ENCODE assay signal across 8 cellular contexts in the genomic region with DNA sequence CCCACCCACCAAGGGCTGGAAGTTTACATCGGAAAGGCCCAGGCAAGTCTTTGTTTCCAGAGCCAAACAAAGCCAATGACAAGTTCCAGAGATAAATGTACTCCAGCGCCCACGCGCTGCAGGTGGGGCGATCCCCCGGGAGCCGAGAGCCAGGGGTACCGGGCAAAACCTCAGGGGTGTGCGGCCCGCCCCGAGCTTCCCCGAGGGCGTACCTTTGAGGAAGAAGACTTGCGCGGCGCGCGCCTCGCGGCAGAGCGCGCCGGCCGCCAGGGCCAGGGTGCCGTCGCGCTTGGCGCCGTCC. TPM values are rescaled to one million over a fixed set of nuclear protein-coding genes. Genes with fewer than 3 reads are reported as not detected.
DNase-seq lines count a peak whose midpoint lies in the region; ATAC-seq, FAIRE-seq and TF ChIP-seq lines count a peak whose summit lies in the region.

No MANE protein-coding gene starts in this region.

- peak overlapping the region; percentile 97 for H3K9ac ChIP-seq in keratinocyte (ENCODE audit: control insufficient read depth, extremely low read depth, insufficient read depth, low read length)

- no peak for TF ChIP-seq POLR2A in testis (IDR thresholded peaks at IDR 0.05)
- no peak for TF ChIP-seq POLR2A in GM18505 (IDR thresholded peaks at IDR 0.05; ENCODE audit: borderline replicate concordance, extremely low read depth, insufficient read depth, insufficient read length)

- intact Hi-C loops in left cardiac atrium (cut with DNase I) = loop anchor here (2.0 to 10.0 kb wide), 5 partner anchors 90 to 164 kb away; no protein-coding TSS in a partner anchor
- intact Hi-C loops in testis (cut with DNase I; ENCODE audit: low total_unique reads) = loop anchor here (10.0 kb wide), 1 partner anchor 94 kb away; no protein-coding TSS in a partner anchor

- ATAC-seq in left cardiac atrium (no peak), GM21825 (IDR thresholded peaks at IDR 0.05; ENCODE audit: unreplicated experiment) (no peak), GM21515 (IDR thresholded peaks at IDR 0.05; ENCODE audit: unreplicated experiment) (no peak), GM18505 (IDR thresholded peaks at IDR 0.05; ENCODE audit: unreplicated experiment) (no peak)
- no peak for ATAC-seq in activated naive CD4-positive, alpha-beta T cell treated with anti-CD3 and anti-CD28 coated beads, Interleukin-2, amount 50 U/mL, for 72 hours

- H3K27ac Mint-ChIP-seq in activated naive CD4-positive, alpha-beta T cell treated with anti-CD3 and anti-CD28 coated beads, Interleukin-2, amount 50 U/mL, for 72 hours = peak overlapping the region; percentile 88 to 97

- H3K4me1 ChIP-seq in right atrium auricular region (peaks cover 0 to 57% of the 10 kb centered on the region in 2 donors), keratinocyte (ENCODE audit: control insufficient read depth, extremely low read depth, insufficient read depth, low read length) (peaks cover 58% of the 10 kb centered on the region), testis (peaks cover 34% of the 10 kb centered on the region)

- no peak for DNase-seq in right atrium auricular region (ENCODE audit: low spot score)
- DNase-seq in left cardiac atrium = no peak
- DNase-seq in activated naive CD4-positive, alpha-beta T cell treated with anti-CD3 and anti-CD28 coated beads, Interleukin-2, amount 50 U/mL, for 72 hours (ENCODE audit: low spot score in 2 of 2) = no peak
- no peak for DNase-seq in keratinocyte (ENCODE audit: low read depth, low spot score)
- peak; percentile 47 for DNase-seq in testis

- TF ChIP-seq CTCF in right atrium auricular region (IDR thresholded peaks at IDR 0.05) (no peak), keratinocyte (optimal IDR thresholded peaks at IDR 0.05 in 1 of 3, IDR thresholded peaks at IDR 0.05 in 1 of 3, conservative IDR thresholded peaks at IDR 0.05 in 1 of 3; ENCODE audit: extremely low read depth in 1 of 3, insufficient read depth in 2 of 3, low read length in 3 of 3) (no peak), testis (IDR thresholded peaks at IDR 0.05) (no peak)

- no peak overlapping the region for H2AFZ ChIP-seq in keratinocyte (ENCODE audit: control insufficient read depth, low read length)

- H3K36me3 ChIP-seq in right atrium auricular region = peaks cover 37% of the 10 kb centered on the region
- H3K36me3 ChIP-seq in keratinocyte (ENCODE audit: control insufficient read depth in 2 of 2, extremely low read depth in 1 of 2, insufficient read depth in 2 of 2, low read length in 2 of 2) = peaks cover 7 to 19% of the 10 kb centered on the region in 2 experiments
- H3K36me3 ChIP-seq in testis (ENCODE audit: low read depth, missing control alignments) = no peaks in the 10 kb centered on the region

- peaks cover 22% of the 10 kb centered on the region for H3K79me2 ChIP-seq in keratinocyte (ENCODE audit: control insufficient read depth, insufficient read depth, low read length)

- peaks cover 6% of the 10 kb centered on the region for H4K20me1 ChIP-seq in keratinocyte (ENCODE audit: control insufficient read depth, extremely low read depth, insufficient read depth, low read length)

- H3K27ac ChIP-seq in right atrium auricular region (peak overlapping the region; percentile 93 to 97), keratinocyte (ENCODE audit: control insufficient read depth, insufficient read depth, low read length) (peak overlapping the region; percentile 92), testis (peak overlapping the region; percentile 100)

- dilution Hi-C loops in keratinocyte (cut with MboI; ENCODE audit: extremely low pct_ligation_motif_present, low sequenced_read_pairs) = no loop called here

- H3K27me3 ChIP-seq in right atrium auricular region (no peaks in the 10 kb centered on the region), keratinocyte (ENCODE audit: control insufficient read depth, extremely low read depth, insufficient read depth, low read length) (no peaks in the 10 kb centered on the region), testis (no peaks in the 10 kb centered on the region)

- WGBS in testis, 2 donors = 0% methylated on average over 2 to 29 of the region's 29 CpGs

- no peaks in the 10 kb centered on the region for H3K9me3 Mint-ChIP-seq in activated naive CD4-positive, alpha-beta T cell treated with anti-CD3 and anti-CD28 coated beads, Interleukin-2, amount 50 U/mL, for 72 hours

- peaks cover 20 to 25% of the 10 kb centered on the region in 2 donors for H3K36me3 Mint-ChIP-seq in activated naive CD4-positive, alpha-beta T cell treated with anti-CD3 and anti-CD28 coated beads, Interleukin-2, amount 50 U/mL, for 72 hours

- H3K9me1 ChIP-seq in keratinocyte (ENCODE audit: control insufficient read depth, extremely low read depth, insufficient read depth, low read length) = no peaks in the 10 kb centered on the region

- H3K4me2 ChIP-seq in keratinocyte (ENCODE audit: control insufficient read depth, extremely low read depth, insufficient read depth, low read depth, low read length) = peak overlapping the region; percentile 79

- FAIRE-seq in keratinocyte (lab: Jason Lieb, UNC) = no peak

- H3K4me3 ChIP-seq in right atrium auricular region (peak overlapping the region; percentile 80 to 87), keratinocyte (ENCODE audit: control insufficient read depth in 2 of 3, extremely low read depth in 1 of 3, insufficient read depth in 2 of 3, low read depth in 1 of 3, low read length in 3 of 3) (peak overlapping the region; percentile 85 to 90 (median 89)), testis (peak overlapping the region; percentile 92 to 95)

- no peaks in the 10 kb centered on the region for H3K9me3 ChIP-seq in right atrium auricular region
- H3K9me3 ChIP-seq in keratinocyte (ENCODE audit: control insufficient read depth, low read depth, low read length) = no peaks in the 10 kb centered on the region
- H3K9me3 ChIP-seq in testis = no peaks in the 10 kb centered on the region

RNA-seq across cellular contexts. Expression of gene DUSP1, which starts 0.7 kb away (rescaled TPM):
- 100 to 1,000 TPM; 804 to 819 TPM for total RNA-seq in right atrium auricular region
- total RNA-seq in left cardiac atrium = 100 to 1,000 TPM; 126 to 228 TPM
- 10 to 100 TPM; 12.0 to 17.6 TPM for total RNA-seq in activated naive CD4-positive, alpha-beta T cell treated with anti-CD3 and anti-CD28 coated beads, Interleukin-2, amount 50 U/mL, for 72 hours
- polyA plus RNA-seq in keratinocyte = 10.4 to 303 TPM (median 174 TPM) in 3 replicates
- polyA plus RNA-seq in keratinocyte (2011; ENCODE audit: low read depth) = 68.7 TPM
- polyA plus RNA-seq in keratinocyte (2011; cell fraction: cytosol; rRNA removed) = 98.5 and 108 TPM in 2 replicates
- 553 and 700 TPM in 2 replicates for polyA plus RNA-seq in keratinocyte (2011; cell fraction: nucleus; rRNA removed)
- polyA plus RNA-seq in keratinocyte (2012; ENCODE audit: low replicate concordance) = 7.0 and 200 TPM in 2 replicates
- polyA minus RNA-seq in keratinocyte = 17.6 to 194 TPM (median 125 TPM) in 3 replicates
- 131 TPM for polyA minus RNA-seq in keratinocyte (2011; cell fraction: cytosol; rRNA and poly(A)+ RNA removed)
- polyA minus RNA-seq in keratinocyte (2011; cell fraction: nucleus; rRNA and poly(A)+ RNA removed) = 374 and 410 TPM in 2 replicates
- total RNA-seq in testis = 100 to 1,000 TPM; 159 to 172 TPM
- polyA plus RNA-seq in testis (ENCODE audit: insufficient read depth, low read depth, low replicate concordance) = 86.2 TPM

Comparison
In these comparisons a context has a peak if more than half of its experiments do, and no peak if none do; other contexts are left out.
1. RNA of gene DUSP1, which starts 0.7 kb away (total RNA-seq): 804 to 819 TPM in right atrium auricular region, 126 to 228 TPM in left cardiac atrium and 159 to 172 TPM in testis; 12.0 to 17.6 TPM in activated naive CD4-positive, alpha-beta T cell treated with anti-CD3 and anti-CD28 coated beads, Interleukin-2, amount 50 U/mL, for 72 hours; every median in the first group is over 4 times any median in the second.
2. Peak in every context shown above with its lines, with median percentiles within 50 percentile points of each other: H3K27ac ChIP-seq and H3K4me3 ChIP-seq.